ENCODE assay signal across 15 cellular contexts in genomic region chr6:67535946-67536345, GRCh38.
DNase-seq lines count a peak whose midpoint lies in the region; ATAC-seq and TF ChIP-seq lines count a peak whose summit lies in the region.
"Had no signal": no experiment of that assay in that cellular context is flagged by ENCODE, and none has a peak within 500 bp of the region (broad histone marks: within the 10 kb centered on the region; RNA-seq: fewer than 3 reads in every experiment).

No MANE protein-coding gene starts in this region.

- no peaks in the 10 kb centered on the region for H3K79me2 ChIP-seq in fibroblast of lung (ENCODE audit: control insufficient read depth, insufficient read depth, low read length)

- no peak overlapping the region for H3K4me2 ChIP-seq in fibroblast of lung (ENCODE audit: extremely low read depth, insufficient read depth, low read length)
- H3K4me2 ChIP-seq: BLaER1 treated with 17β-estradiol and CSF1 and Interleukin-3, amounts not matched to agents 10 nM and 100 nM had no signal

- H3K27me3 ChIP-seq in fibroblast of lung (ENCODE audit: control insufficient read depth, insufficient read depth, low read length) = no peaks in the 10 kb centered on the region
- H3K27me3 ChIP-seq: BLaER1 treated with 17β-estradiol and CSF1 and Interleukin-3, amounts not matched to agents 10 nM and 100 nM had no signal

- H3K9ac ChIP-seq in fibroblast of lung (ENCODE audit: insufficient read depth, low read length) = no peak overlapping the region
- H3K9ac ChIP-seq: BLaER1 treated with 17β-estradiol and CSF1 and Interleukin-3, amounts not matched to agents 10 nM and 100 nM had no signal

- TF ChIP-seq CTCF in AG04449 (IDR thresholded peaks at IDR 0.05; ENCODE audit: insufficient read depth, low read length, missing control alignments) (no peak), astrocyte of the cerebellum (IDR thresholded peaks at IDR 0.05; ENCODE audit: low read depth, low read length, missing control alignments) (no peak), fibroblast of lung (conservative IDR thresholded peaks at IDR 0.05 in 1 of 2, IDR thresholded peaks at IDR 0.05 in 1 of 2; ENCODE audit: low read depth in 1 of 2, low read length in 2 of 2) (no peak)

- no peaks in the 10 kb centered on the region for H3K36me3 ChIP-seq in fibroblast of lung (ENCODE audit: control insufficient read depth, insufficient read depth, low read length)
- H3K36me3 ChIP-seq: BLaER1 treated with 17β-estradiol and CSF1 and Interleukin-3, amounts not matched to agents 10 nM and 100 nM had no signal

- H2AFZ ChIP-seq in fibroblast of lung (ENCODE audit: low read length) = no peak overlapping the region

- no peak overlapping the region for H3K4me3 ChIP-seq in AG04449 (ENCODE audit: low read depth, low read length)
- no peak overlapping the region for H3K4me3 ChIP-seq in astrocyte of the cerebellum (ENCODE audit: low read depth, low read length)
- no peak overlapping the region for H3K4me3 ChIP-seq in fibroblast of lung (replicated peaks in 1 of 4; ENCODE audit: control extremely low read depth in 1 of 4, insufficient read depth in 1 of 4, low read depth in 3 of 4, low read length in 4 of 4)
- no peak overlapping the region for H3K4me3 ChIP-seq in skeletal muscle cell (ENCODE audit: low read depth, low read length)
- H3K4me3 ChIP-seq: BLaER1 treated with 17β-estradiol and CSF1 and Interleukin-3, amounts not matched to agents 10 nM and 100 nM had no signal

- in situ Hi-C loops in astrocyte of the cerebellum (cut with HindIII; ENCODE audit: low sequenced_read_pairs) = no loop called here

- DNase-seq in AG04449 (ENCODE audit: low read depth, low spot score) = peak; percentile 21
- DNase-seq in astrocyte of the cerebellum (ENCODE audit: low read depth) = peak; percentile 5
- DNase-seq in fibroblast of lung (ENCODE audit: low read depth in 2 of 2) = peak; percentile 46 to 63
- DNase-seq in skeletal muscle cell (ENCODE audit: low read depth) = peak; percentile 90
- DNase-seq in activated CD8-positive, alpha-beta memory T cell treated with anti-CD3 and anti-CD28 coated beads for 24 hours = no peak
- no peak for DNase-seq in NCI-H187 (lab: John Stamatoyannopoulos, UW)
- DNase-seq: CD4-positive, CD25-positive, alpha-beta regulatory T cell; DMS53; GF-D8; HCEC 1CT; HFFc6 had no signal

- no peaks in the 10 kb centered on the region for H3K4me1 ChIP-seq in fibroblast of lung (ENCODE audit: control insufficient read depth, extremely low read depth, insufficient read depth, low read length)
- H3K4me1 ChIP-seq: BLaER1 treated with 17β-estradiol and CSF1 and Interleukin-3, amounts not matched to agents 10 nM and 100 nM had no signal

- H3K9me3 ChIP-seq in fibroblast of lung (ENCODE audit: control insufficient read depth, insufficient read depth, low read depth, low read length) = no peaks in the 10 kb centered on the region

- CTCF ChIA-PET in AG04449 (lab: Yijun Ruan, JAX) = no interaction called here

- no peak for ATAC-seq in HG03097 (IDR thresholded peaks at IDR 0.05; ENCODE audit: low FRiP score, unreplicated experiment)
- ATAC-seq: HepG2 had no signal

- POLR2A ChIA-PET in AG04449 (lab: Yijun Ruan, JAX) = no interaction called here

- H4K20me1 ChIP-seq in fibroblast of lung (ENCODE audit: control insufficient read depth, extremely low read depth, insufficient read depth, low read length) = no peaks in the 10 kb centered on the region
- H4K20me1 ChIP-seq: BLaER1 treated with 17β-estradiol and CSF1 and Interleukin-3, amounts not matched to agents 10 nM and 100 nM had no signal

- H3K27ac ChIP-seq in fibroblast of lung (ENCODE audit: insufficient read depth, low read length) = no peak overlapping the region
- H3K27ac ChIP-seq: 22Rv1; BLaER1 treated with 17β-estradiol and CSF1 and Interleukin-3, amounts not matched to agents 10 nM and 100 nM had no signal

Comparison
In these comparisons a context has a peak if more than half of its experiments do, and no peak if none do; other contexts are left out.
1. DNase-seq: peak in AG04449 (single experiment), astrocyte of the cerebellum (single experiment), fibroblast of lung (2 of 2) and skeletal muscle cell (single experiment); none in activated CD8-positive, alpha-beta memory T cell treated with anti-CD3 and anti-CD28 coated beads for 24 hours (single experiment) and NCI-H187 (0 of 2).